8 cellular contexts compared by ENCODE assay signal in genomic region chr1:70221241-70222077, GRCh38. TPM values are rescaled to one million over a fixed set of nuclear protein-coding genes. Genes with fewer than 3 reads are reported as not detected.
A peak's percentile ranks its signal among the peaks of the same experiment; 100 is the strongest.
DNase-seq lines count a peak whose midpoint lies in the region; ATAC-seq and TF ChIP-seq lines count a peak whose summit lies in the region.

A gene with protein sequence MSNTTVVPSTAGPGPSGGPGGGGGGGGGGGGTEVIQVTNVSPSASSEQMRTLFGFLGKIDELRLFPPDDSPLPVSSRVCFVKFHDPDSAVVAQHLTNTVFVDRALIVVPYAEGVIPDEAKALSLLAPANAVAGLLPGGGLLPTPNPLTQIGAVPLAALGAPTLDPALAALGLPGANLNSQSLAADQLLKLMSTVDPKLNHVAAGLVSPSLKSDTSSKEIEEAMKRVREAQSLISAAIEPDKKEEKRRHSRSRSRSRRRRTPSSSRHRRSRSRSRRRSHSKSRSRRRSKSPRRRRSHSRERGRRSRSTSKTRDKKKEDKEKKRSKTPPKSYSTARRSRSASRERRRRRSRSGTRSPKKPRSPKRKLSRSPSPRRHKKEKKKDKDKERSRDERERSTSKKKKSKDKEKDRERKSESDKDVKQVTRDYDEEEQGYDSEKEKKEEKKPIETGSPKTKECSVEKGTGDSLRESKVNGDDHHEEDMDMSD (plus strand): TSS chr1:70221380. CDS start chr1:70221637, 257 bp downstream.

- peak within 1 kb of the TSS; percentile 100 for H3K4me2 ChIP-seq in SU-DHL-6 (ENCODE audit: low read depth, low read length, poor library complexity, severe bottlenecking)
- H3K4me2 ChIP-seq in parathyroid adenoma (ENCODE audit: low read length): peak within 1 kb of the TSS; percentile 84

- DNase-seq in GM12864 (ENCODE audit: low read depth): peak; percentile 76
- peak; percentile 95 for DNase-seq in NCI-H1105 treated with DMSO at 0.1 percent for 48 hours (lab: John Stamatoyannopoulos, UW)
- peak; percentile 96 for DNase-seq in activated naive CD8-positive, alpha-beta T cell treated with anti-CD3 and anti-CD28 coated beads, Interleukin-2, amount 50 U/mL, for 16 hours (ENCODE audit: low read depth, low spot score)
- DNase-seq in Right ventricle myocardium superior: peak; percentile 98
- DNase-seq in tibial nerve (ENCODE audit: low spot score in 2 of 2): peak; percentile 94 to 96

- intact Hi-C loops in Right ventricle myocardium superior (cut with DNase I): no loop called here

- H3K36me3 ChIP-seq in SU-DHL-6 (ENCODE audit: low read length): peaks cover 25% of the 10 kb centered on the region
- no peaks in the 10 kb centered on the region for H3K36me3 ChIP-seq in parathyroid adenoma (ENCODE audit: control insufficient read depth, insufficient read depth, low read length)
- H3K36me3 ChIP-seq in tibial nerve: peaks cover 0 to 20% (median 0%) of the 10 kb centered on the region in 3 donors

- peak; percentile 97 for ATAC-seq in HG02642 (IDR thresholded peaks at IDR 0.05; ENCODE audit: poor library complexity, unreplicated experiment)
- peak; percentile 100 for ATAC-seq in Right ventricle myocardium superior (ENCODE audit: poor library complexity)

- H3K27ac ChIP-seq in SU-DHL-6 (ENCODE audit: low read depth, low read length) (peak within 1 kb of the TSS; percentile 89), parathyroid adenoma (peak within 1 kb of the TSS; percentile 93), tibial nerve (peak within 1 kb of the TSS; percentile 88 to 99 (median 98))

- peak; percentile 68 to 91 for TF ChIP-seq POLR2A in tibial nerve (IDR thresholded peaks at IDR 0.05)

- peaks cover 26% of the 10 kb centered on the region for H3F3A ChIP-seq in SU-DHL-6 (ENCODE audit: insufficient read depth)

- WGBS in tibial nerve, 2 donors: 0 to 1% methylated on average over 66 of the region's 70 CpGs

- H3K79me2 ChIP-seq in SU-DHL-6 (ENCODE audit: insufficient read depth, low read length) (peaks cover 96% of the 10 kb centered on the region), parathyroid adenoma (peaks cover 19% of the 10 kb centered on the region)

- H3K9me3 ChIP-seq in SU-DHL-6 (ENCODE audit: insufficient read depth, low read length): no peaks in the 10 kb centered on the region
- no peaks in the 10 kb centered on the region for H3K9me3 ChIP-seq in parathyroid adenoma (ENCODE audit: control insufficient read depth, low read length)
- H3K9me3 ChIP-seq in tibial nerve: no peaks in the 10 kb centered on the region

- H2AFZ ChIP-seq in SU-DHL-6 (ENCODE audit: low read depth, low read length, severe bottlenecking): peak within 1 kb of the TSS; percentile 85
- H2AFZ ChIP-seq in parathyroid adenoma: peak within 1 kb of the TSS; percentile 84

- H4K20me1 ChIP-seq in SU-DHL-6 (ENCODE audit: low read depth, low read length): peaks cover 29% of the 10 kb centered on the region

- H3K27me3 ChIP-seq in SU-DHL-6 (ENCODE audit: low read length) (no peaks in the 10 kb centered on the region), parathyroid adenoma (ENCODE audit: control insufficient read depth, insufficient read depth, low read length) (no peaks in the 10 kb centered on the region), tibial nerve (no peaks in the 10 kb centered on the region)

- no peaks in the 10 kb centered on the region for H3K9me2 ChIP-seq in SU-DHL-6 (replicated peaks; ENCODE audit: insufficient read depth, low read length)

- H3K4me1 ChIP-seq in parathyroid adenoma: peaks cover 8% of the 10 kb centered on the region
- H3K4me1 ChIP-seq in tibial nerve: peaks cover 3 to 53% (median 21%) of the 10 kb centered on the region in 4 donors

- H3K4me3 ChIP-seq in GM12864 (ENCODE audit: low read depth, low read length) (peak within 1 kb of the TSS; percentile 79), SU-DHL-6 (ENCODE audit: insufficient read depth, low read length, poor library complexity, severe bottlenecking) (peak within 1 kb of the TSS; percentile 99), parathyroid adenoma (ENCODE audit: low read depth, low read length) (peak within 1 kb of the TSS; percentile 88), tibial nerve (peak within 1 kb of the TSS; percentile 60 to 97 (median 92))

- H3K9ac ChIP-seq in SU-DHL-6 (ENCODE audit: low read length) (peak within 1 kb of the TSS; percentile 98), parathyroid adenoma (peak within 1 kb of the TSS; percentile 91)

- TF ChIP-seq EP300 in tibial nerve (IDR thresholded peaks at IDR 0.05): peak; percentile 81 to 97

- no peak for TF ChIP-seq CTCF in GM12864 (IDR thresholded peaks at IDR 0.05; ENCODE audit: low read depth, low read length, missing control alignments)
- TF ChIP-seq CTCF in SU-DHL-6 (IDR thresholded peaks at IDR 0.05; ENCODE audit: insufficient read depth, low read length, poor library complexity, severe bottlenecking): no peak
- TF ChIP-seq CTCF in parathyroid adenoma (IDR thresholded peaks at IDR 0.05): no peak
- peak in 2 of 5 experiments; percentile 47 to 59 for TF ChIP-seq CTCF in tibial nerve (IDR thresholded peaks at IDR 0.05)

RNA-seq across cellular contexts. Expression of the gene that starts here (rescaled TPM):
- total RNA-seq in Right ventricle myocardium superior (48.0 TPM), tibial nerve (100 to 1,000 TPM; 179 to 306 (median 204) TPM)

Comparison
In these comparisons a context has a peak if more than half of its experiments do, and no peak if none do; other contexts are left out.
1. Peak in every context shown above with its lines: DNase-seq, ATAC-seq, H3K4me3 ChIP-seq and H3K27ac ChIP-seq.